Comparison of ENCODE assay signal across 32 cellular contexts in the genomic region with DNA sequence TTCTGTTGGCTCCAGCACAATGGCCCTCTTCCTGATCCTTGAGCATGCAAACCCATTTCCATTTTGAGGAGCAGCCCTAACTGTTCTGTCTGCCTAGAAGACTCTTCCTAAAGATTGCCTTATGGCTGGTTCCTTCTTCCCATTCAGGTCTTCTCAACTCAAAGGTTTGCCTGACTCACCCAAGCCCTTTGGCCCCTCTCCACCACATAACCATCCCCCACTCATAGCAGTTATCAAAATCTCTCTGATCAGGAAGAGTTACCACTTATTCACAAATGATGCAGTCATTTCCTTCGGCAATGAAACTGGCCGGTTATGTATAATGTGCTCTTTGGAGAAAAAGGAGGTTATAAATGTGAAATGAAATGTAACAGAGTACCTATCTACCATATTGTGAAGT. TPM values are rescaled to one million over a fixed set of nuclear protein-coding genes. Genes with fewer than 3 reads are reported as not detected.
"Had no signal": no experiment of that assay in that cellular context is flagged by ENCODE, and none has a peak within 500 bp of the region (broad histone marks: within the 10 kb centered on the region; RNA-seq: fewer than 3 reads in every experiment).

No MANE protein-coding gene starts in this region.

- H3K27ac ChIP-seq: colonic mucosa, coronary artery, dorsolateral prefrontal cortex, epithelial cell of prostate, esophagus muscularis mucosa, esophagus squamous epithelium, foreskin keratinocyte, gastrocnemius medialis, gastroesophageal sphincter, heart left ventricle, heart right ventricle, hepatocyte had no signal

- H3K4me3 ChIP-seq: colonic mucosa, coronary artery, dorsolateral prefrontal cortex, esophagus muscularis mucosa, esophagus squamous epithelium, gastrocnemius medialis, gastroesophageal sphincter, heart left ventricle, heart right ventricle, hepatocyte had no signal

- H3K9me3 ChIP-seq: colonic mucosa, esophagus muscularis mucosa, esophagus squamous epithelium, gastrocnemius medialis, gastroesophageal sphincter, heart left ventricle had no signal

- DNase-seq: colonic mucosa; cortex of kidney; dermis blood vessel endothelial cell; dorsolateral prefrontal cortex; effector CD4-positive, alpha-beta T cell; effector CD8-positive, alpha-beta T cell; effector memory CD4-positive, alpha-beta T cell; effector memory CD8-positive, alpha-beta T cell; endodermal cell; erythroblast; esophagus squamous epithelium; foreskin fibroblast; foreskin keratinocyte; foreskin melanocyte; gastrocnemius medialis; glutamatergic neuron; head of caudate nucleus; heart left ventricle; heart right ventricle had no signal

- H3K79me2 ChIP-seq: hepatocyte had no signal

- H3K9me3 Mint-ChIP-seq: dendritic cell treated with granulocyte-macrophage colony-stimulating factor and Interleukin-4, amounts not matched to agents 40 ng/mL and 50 ng/mL, for 4 days; effector memory CD8-positive, alpha-beta T cell; endodermal cell had no signal

- H3K4me1 ChIP-seq: colonic mucosa, esophagus muscularis mucosa, esophagus squamous epithelium, foreskin keratinocyte, gastrocnemius medialis, gastroesophageal sphincter, heart left ventricle, heart right ventricle had no signal

- FAIRE-seq: colon, endometrium, frontal cortex had no signal

- H3K4me2 ChIP-seq: hepatocyte had no signal

- H3K4me3 Mint-ChIP-seq: dendritic cell treated with granulocyte-macrophage colony-stimulating factor and Interleukin-4, amounts not matched to agents 40 ng/mL and 50 ng/mL, for 4 days; effector memory CD8-positive, alpha-beta T cell; endodermal cell had no signal

- H3K36me3 ChIP-seq: colonic mucosa, esophagus muscularis mucosa, esophagus squamous epithelium, gastrocnemius medialis, gastroesophageal sphincter, heart left ventricle, heart right ventricle had no signal

- H3K27ac Mint-ChIP-seq: dendritic cell treated with granulocyte-macrophage colony-stimulating factor and Interleukin-4, amounts not matched to agents 40 ng/mL and 50 ng/mL, for 4 days; effector memory CD8-positive, alpha-beta T cell; endodermal cell had no signal

- ATAC-seq: effector memory CD8-positive, alpha-beta T cell; esophagus mucosa; foreskin keratinocyte; gastrocnemius medialis; gastroesophageal sphincter; heart left ventricle; heart right ventricle had no signal

- H2AFZ ChIP-seq: hepatocyte had no signal

RNA-seq across cellular contexts. Expression of a gene that starts 8.9 kb away (rescaled TPM):
- total RNA-seq: colonic mucosa, dermis blood vessel endothelial cell, epithelial cell of proximal tubule, esophagus mucosa, esophagus squamous epithelium, fibroblast of lung, fibroblast of villous mesenchyme, foreskin keratinocyte, frontal cortex, gastrocnemius medialis, gastroesophageal sphincter, hepatocyte had no signal
- polyA plus RNA-seq: fibroblast of lung, hepatocyte had no signal
